8 cellular contexts compared by ENCODE assay signal in genomic region chr4:54090804-54091623, GRCh38. TPM values are rescaled to one million over a fixed set of nuclear protein-coding genes. Genes with fewer than 3 reads are reported as not detected.
DNase-seq lines count a peak whose midpoint lies in the region; ATAC-seq and TF ChIP-seq lines count a peak whose summit lies in the region.

No MANE protein-coding gene starts in this region.

- peak; percentile 75 for DNase-seq in H7
- peak in 1 of 2 experiments; percentile 22 for DNase-seq in SJCRH30
- DNase-seq in mucosa of descending colon = peak; percentile 40 to 60 (median 53)
- no peak for DNase-seq in HuH-7.5 (ENCODE audit: low spot score)

- TF ChIP-seq CTCF in DOHH2 (IDR thresholded peaks at IDR 0.05; ENCODE audit: low read depth, low read length, poor library complexity, severe bottlenecking) (no peak), mucosa of descending colon (IDR thresholded peaks at IDR 0.05) (no peak)

- H3K4me2 ChIP-seq in DOHH2 (ENCODE audit: low read length) = peak overlapping the region; percentile 78

- no peaks in the 10 kb centered on the region for H3K36me3 ChIP-seq in DOHH2 (ENCODE audit: control insufficient read depth, low read length)
- no peaks in the 10 kb centered on the region for H3K36me3 ChIP-seq in H7 (replicated peaks; ENCODE audit: control insufficient read depth, insufficient read depth, low read length)
- H3K36me3 ChIP-seq in SJCRH30 = no peaks in the 10 kb centered on the region
- H3K36me3 ChIP-seq in ectodermal cell (ENCODE audit: control insufficient read depth, insufficient read depth, low read length) = no peaks in the 10 kb centered on the region
- no peaks in the 10 kb centered on the region for H3K36me3 ChIP-seq in mucosa of descending colon (ENCODE audit: low read depth)

- H3K9me2 ChIP-seq in DOHH2 (replicated peaks; ENCODE audit: control insufficient read depth, low read length) = no peaks in the 10 kb centered on the region

- H3K9me3 ChIP-seq in DOHH2 (ENCODE audit: control insufficient read depth, insufficient read depth, low read length) (no peaks in the 10 kb centered on the region), SJCRH30 (replicated peaks) (no peaks in the 10 kb centered on the region), ectodermal cell (ENCODE audit: control insufficient read depth, low read length) (no peaks in the 10 kb centered on the region), mucosa of descending colon (no peaks in the 10 kb centered on the region)

- no peaks in the 10 kb centered on the region for H3F3A ChIP-seq in DOHH2 (ENCODE audit: control insufficient read depth, insufficient read depth)

- no peaks in the 10 kb centered on the region for H3K79me2 ChIP-seq in DOHH2 (ENCODE audit: control insufficient read depth, low read length)

- H3K4me3 ChIP-seq in DOHH2 (ENCODE audit: low read length) (peak overlapping the region; percentile 73), H7 (ENCODE audit: insufficient read depth, low read depth, low read length) (peak overlapping the region; percentile 23), SJCRH30 (peak overlapping the region; percentile 57), ectodermal cell (ENCODE audit: insufficient read depth, low read depth, low read length) (peak overlapping the region; percentile 11), mucosa of descending colon (no peak overlapping the region)

- H3K27me3 ChIP-seq in DOHH2 (ENCODE audit: control insufficient read depth, low read length) (peaks cover 60% of the 10 kb centered on the region), H7 (ENCODE audit: control insufficient read depth, insufficient read depth, low read length) (peaks cover 66% of the 10 kb centered on the region), SJCRH30 (peaks cover 11% of the 10 kb centered on the region; the same call in 1 of the 2 replicates), ectodermal cell (ENCODE audit: control insufficient read depth, insufficient read depth, low read length, poor library complexity, severe bottlenecking) (peaks cover 69% of the 10 kb centered on the region)

- intact Hi-C loops in mucosa of descending colon (cut with DNase I, micrococcal nuclease) = no loop called here

- ATAC-seq in mucosa of descending colon (peak; percentile 63), GM19324 (IDR thresholded peaks at IDR 0.05; ENCODE audit: low FRiP score, unreplicated experiment) (no peak), HG02981 (IDR thresholded peaks at IDR 0.05; ENCODE audit: unreplicated experiment) (no peak)

- no peaks in the 10 kb centered on the region for H4K20me1 ChIP-seq in DOHH2 (ENCODE audit: control insufficient read depth, insufficient read depth, low read depth, low read length)

- peaks cover 32% of the 10 kb centered on the region for H3K4me1 ChIP-seq in DOHH2 (ENCODE audit: control insufficient read depth, low read length)
- H3K4me1 ChIP-seq in SJCRH30 = no peaks in the 10 kb centered on the region
- H3K4me1 ChIP-seq in ectodermal cell (ENCODE audit: control insufficient read depth, insufficient read depth, low read length) = peaks cover 35% of the 10 kb centered on the region
- H3K4me1 ChIP-seq in mucosa of descending colon (ENCODE audit: low read depth) = peaks cover 15% of the 10 kb centered on the region

- H3K27ac ChIP-seq in DOHH2 (ENCODE audit: low read depth, low read length) (no peak overlapping the region), SJCRH30 (no peak overlapping the region), ectodermal cell (ENCODE audit: insufficient read depth, low read depth, low read length, poor library complexity, severe bottlenecking) (no peak overlapping the region)

- 22 to 26% methylated on average over 27 of the region's 27 CpGs for WGBS in ectodermal cell, 2 experiments

RNA-seq across cellular contexts. Expression of gene GSX2, which starts 8.9 kb away (rescaled TPM):
- 0.07 and 1.4 TPM in 2 replicates for total RNA-seq in H7 (2014; rRNA removed; shearing (Covaris generic))
- 0.34 TPM in 1 of 2 replicates, not detected in the other for total RNA-seq in SJCRH30 (2014; rRNA removed; shearing (Covaris generic))
- not detected for polyA plus RNA-seq in ectodermal cell (2013, experiment 1 of 4)
- polyA plus RNA-seq in ectodermal cell (2013, experiment 2 of 4) = not detected
- not detected for polyA plus RNA-seq in ectodermal cell (2013, experiment 3 of 4)
- not detected for polyA plus RNA-seq in ectodermal cell (2013, experiment 4 of 4)
- total RNA-seq in mucosa of descending colon = not detected

RNA-seq across cellular contexts. Expression of gene CHIC2, which starts 26.6 kb away (rescaled TPM):
- 14.4 and 18.2 TPM in 2 replicates for total RNA-seq in H7 (2014; rRNA removed; shearing (Covaris generic))
- total RNA-seq in SJCRH30 (2014; rRNA removed; shearing (Covaris generic)) = 35.3 and 39.1 TPM in 2 replicates
- polyA plus RNA-seq in ectodermal cell (2013, experiment 1 of 4) = 11.8 TPM
- 12.6 TPM for polyA plus RNA-seq in ectodermal cell (2013, experiment 2 of 4)
- polyA plus RNA-seq in ectodermal cell (2013, experiment 3 of 4) = 12.3 TPM
- polyA plus RNA-seq in ectodermal cell (2013, experiment 4 of 4) = 9.0 TPM
- 10 to 100 TPM; 22.6 to 27.5 (median 22.9) TPM for total RNA-seq in mucosa of descending colon
